ENCODE assay signal across 29 cellular contexts in genomic region chr7:131254211-131254610, GRCh38.
"Had no signal": no experiment of that assay in that cellular context is flagged by ENCODE, and none has a peak within 500 bp of the region (broad histone marks: within the 10 kb centered on the region; RNA-seq: fewer than 3 reads in every experiment).

No MANE protein-coding gene starts in this region.

- H3K4me3 ChIP-seq: breast epithelium, colonic mucosa, gastroesophageal sphincter, hepatocyte, ovary, prostate gland, testis had no signal

- H3K27ac ChIP-seq: breast epithelium, colonic mucosa, gastroesophageal sphincter, hepatocyte, ovary, prostate gland, testis, WERI-Rb-1 had no signal

- DNase-seq: activated CD4-positive, alpha-beta memory T cell treated with anti-CD3 and anti-CD28 coated beads for 36 hours; activated CD4-positive, alpha-beta T cell treated with anti-CD3 and anti-CD28 coated beads for 48 hours; activated CD8-positive, alpha-beta memory T cell treated with anti-CD3 and anti-CD28 coated beads, Interleukin-2, amount 50 U/mL, for 4 hours; activated effector memory CD4-positive, alpha-beta T cell treated with anti-CD3 and anti-CD28 coated beads, Interleukin-2, amount 50 U/mL, for 16 hours; activated naive CD4-positive, alpha-beta T cell treated with anti-CD3 and anti-CD28 coated beads for 36 hours; activated naive CD8-positive, alpha-beta T cell treated with anti-CD3 and anti-CD28 coated beads for 36 hours; activated T-cell treated with anti-CD3 and anti-CD28 coated beads, Interleukin-2, amount 50 U/mL, for 1 hour; colonic mucosa; effector memory CD8-positive, alpha-beta T cell; kidney; left colon; midbrain; naive thymus-derived CD4-positive, alpha-beta T cell; ovary; retina; stimulated activated naive CD8-positive, alpha-beta T cell treated with anti-CD3 and anti-CD28 coated beads, Interleukin-15, Interleukin-2, amounts not matched to agents 100 U/mL and 50 U/mL, for 24 hours; T-helper 17 cell; T1000; testis; trophoblast cell; WERI-Rb-1 had no signal

- ATAC-seq: activated CD4-positive, CD25-positive, alpha-beta regulatory T cell treated with anti-CD3 and anti-CD28 coated beads, Interleukin-2, amount 50 U/mL, for 24 hours; effector memory CD8-positive, alpha-beta T cell; esophagus mucosa; gastroesophageal sphincter; left colon; naive thymus-derived CD4-positive, alpha-beta T cell; stimulated activated naive CD8-positive, alpha-beta T cell treated with anti-CD3 and anti-CD28 coated beads, Interleukin-15, Interleukin-2, amounts not matched to agents 100 U/mL and 50 U/mL, for 24 hours; T-helper 17 cell had no signal

- H3K36me3 ChIP-seq: breast epithelium, colonic mucosa, gastroesophageal sphincter, ovary, prostate gland, WERI-Rb-1 had no signal

- H3K4me1 Mint-ChIP-seq: central memory CD8-positive, alpha-beta T cell had no signal

- H3K4me1 ChIP-seq: breast epithelium, colonic mucosa, prostate gland, testis had no signal

- H3K27ac Mint-ChIP-seq: activated CD4-positive, alpha-beta memory T cell treated with anti-CD3 and anti-CD28 coated beads for 36 hours; activated naive CD4-positive, alpha-beta T cell treated with anti-CD3 and anti-CD28 coated beads for 36 hours; activated naive CD8-positive, alpha-beta T cell treated with anti-CD3 and anti-CD28 coated beads for 36 hours; activated T-helper 1 cell treated with anti-CD3 and anti-CD28 coated beads, Interleukin-12 subunit alpha, Interleukin-12 subunit beta, Interleukin-2, Interleukin-4 antibody, amounts not matched to agents 30 ng/mL and 10 ng/mL and 1 ng/mL, durations not matched to agents 14 hours and 24 hours and 36 hours; effector memory CD8-positive, alpha-beta T cell; T-helper 17 cell had no signal

- H3K27me3 ChIP-seq: breast epithelium, colonic mucosa, hepatocyte, ovary, testis had no signal

- H3K9me3 ChIP-seq: colonic mucosa, ovary, prostate gland, testis had no signal

- H3K27me3 Mint-ChIP-seq: activated naive CD8-positive, alpha-beta T cell treated with anti-CD3 and anti-CD28 coated beads for 36 hours had no signal

- H3K4me3 Mint-ChIP-seq: activated CD4-positive, alpha-beta memory T cell treated with anti-CD3 and anti-CD28 coated beads for 36 hours; activated naive CD4-positive, alpha-beta T cell treated with anti-CD3 and anti-CD28 coated beads for 36 hours; activated naive CD8-positive, alpha-beta T cell treated with anti-CD3 and anti-CD28 coated beads for 36 hours; activated T-helper 1 cell treated with anti-CD3 and anti-CD28 coated beads, Interleukin-12 subunit alpha, Interleukin-12 subunit beta, Interleukin-2, Interleukin-4 antibody, amounts not matched to agents 30 ng/mL and 10 ng/mL and 1 ng/mL, durations not matched to agents 14 hours and 24 hours and 36 hours; central memory CD8-positive, alpha-beta T cell; effector memory CD8-positive, alpha-beta T cell; naive thymus-derived CD4-positive, alpha-beta T cell; T-helper 17 cell had no signal
